Comparison of ENCODE assay signal across 26 cellular contexts in genomic region chrX:1181131-1181530, GRCh38. TPM values are rescaled to one million over a fixed set of nuclear protein-coding genes. Genes with fewer than 3 reads are reported as not detected.
DNase-seq lines count a peak whose midpoint lies in the region; ATAC-seq, FAIRE-seq and TF ChIP-seq lines count a peak whose summit lies in the region.
"Had no signal": no experiment of that assay in that cellular context is flagged by ENCODE, and none has a peak within 500 bp of the region (broad histone marks: within the 10 kb centered on the region; RNA-seq: fewer than 3 reads in every experiment).

No MANE protein-coding gene starts in this region.

- no peak overlapping the region for H3K9ac ChIP-seq in kidney (ENCODE audit: low read length in 2 of 2)

- H3K27me3 Mint-ChIP-seq in activated CD8-positive, alpha-beta memory T cell treated with anti-CD3 and anti-CD28 coated beads, Interleukin-2, amount 10 ng/mL, durations not matched to agents 7 days and 5 days = no peaks in the 10 kb centered on the region
- H3K27me3 Mint-ChIP-seq in Calu3 (ENCODE audit: unreplicated experiment) = no peaks in the 10 kb centered on the region
- H3K27me3 Mint-ChIP-seq: CD4-positive, CD25-positive, alpha-beta regulatory T cell had no signal

- DNase-seq in activated CD8-positive, alpha-beta memory T cell treated with anti-CD3 and anti-CD28 coated beads for 24 hours = peak; percentile 17
- no peak for DNase-seq in activated CD8-positive, alpha-beta memory T cell treated with anti-CD3 and anti-CD28 coated beads, Interleukin-2, amount 50 U/mL, for 4 hours
- peak; percentile 7 for DNase-seq in activated CD8-positive, alpha-beta memory T cell treated with anti-CD3 and anti-CD28 coated beads, Interleukin-2, amount 10 ng/mL, durations not matched to agents 7 days and 5 days
- DNase-seq in kidney (peak; percentile 27), NCI-H187 (lab: John Stamatoyannopoulos, UW) (no peak), Calu3 (no peak), NCI-H2081 (lab: John Stamatoyannopoulos, UW) (no peak)
- DNase-seq: BE2C; CD4-positive, CD25-positive, alpha-beta regulatory T cell; COR-L47; DMS 273 treated with DMSO at 0.1 percent for 48 hours; KG1; NCI-H1092 treated with DMSO at 0.1 percent for 48 hours; NCI-H1436 treated with DMSO at 0.1 percent for 48 hours; NCI-H2029; NCI-H226; NCI-H524; NCI-H774; NK-92 treated with Interleukin-12 subunit alpha and Interleukin-12 subunit beta, amount 100 ng/mL, for 24 hours; SHP77 treated with DMSO at 0.1 percent for 48 hours had no signal

- H3K36me3 Mint-ChIP-seq in activated CD8-positive, alpha-beta memory T cell treated with anti-CD3 and anti-CD28 coated beads, Interleukin-2, amount 10 ng/mL, durations not matched to agents 7 days and 5 days = no peaks in the 10 kb centered on the region
- H3K36me3 Mint-ChIP-seq in Calu3 (ENCODE audit: insufficient read depth, unreplicated experiment) = no peaks in the 10 kb centered on the region
- H3K36me3 Mint-ChIP-seq: CD4-positive, CD25-positive, alpha-beta regulatory T cell had no signal

- H3K9me3 ChIP-seq in kidney (ENCODE audit: control insufficient read depth in 1 of 2, low read length in 2 of 2) = no peaks in the 10 kb centered on the region
- H3K9me3 ChIP-seq: BE2C had no signal

- H3K4me3 Mint-ChIP-seq in activated CD8-positive, alpha-beta memory T cell treated with anti-CD3 and anti-CD28 coated beads, Interleukin-2, amount 10 ng/mL, durations not matched to agents 7 days and 5 days = no peak overlapping the region
- H3K4me3 Mint-ChIP-seq in Calu3 (ENCODE audit: low read depth, unreplicated experiment) = no peak overlapping the region
- H3K4me3 Mint-ChIP-seq: GM23338 had no signal

- H3K9me3 Mint-ChIP-seq in activated CD8-positive, alpha-beta memory T cell treated with anti-CD3 and anti-CD28 coated beads, Interleukin-2, amount 10 ng/mL, durations not matched to agents 7 days and 5 days (ENCODE audit: low read depth) = peaks cover 2% of the 10 kb centered on the region
- H3K9me3 Mint-ChIP-seq in Calu3 (ENCODE audit: low read depth, unreplicated experiment) = no peaks in the 10 kb centered on the region

- TF ChIP-seq CTCF in kidney (IDR thresholded peaks at IDR 0.05; ENCODE audit: borderline replicate concordance, extremely low read depth, insufficient read depth) (no peak), Calu3 (IDR thresholded peaks at IDR 0.05; ENCODE audit: unreplicated experiment) (no peak)

- H3K27ac ChIP-seq in kidney (ENCODE audit: low read depth in 2 of 2, low read length in 2 of 2) = no peak overlapping the region
- H3K27ac ChIP-seq: RWPE1 had no signal

- H3K4me1 Mint-ChIP-seq in activated CD8-positive, alpha-beta memory T cell treated with anti-CD3 and anti-CD28 coated beads, Interleukin-2, amount 10 ng/mL, durations not matched to agents 7 days and 5 days = no peaks in the 10 kb centered on the region
- H3K4me1 Mint-ChIP-seq in Calu3 (ENCODE audit: low read depth, unreplicated experiment) = no peaks in the 10 kb centered on the region

- no peaks in the 10 kb centered on the region for H3K36me3 ChIP-seq in kidney (ENCODE audit: control insufficient read depth in 1 of 2, insufficient read depth in 2 of 2, low read length in 2 of 2)
- H3K36me3 ChIP-seq: BE2C had no signal

- intact Hi-C loops in kidney (cut with DNase I) (no loop called here), Calu3 (cut with micrococcal nuclease; ENCODE audit: unreplicated experiment) (no loop called here)

- H3K4me3 ChIP-seq in kidney (ENCODE audit: low read length in 2 of 2) = no peak overlapping the region
- H3K4me3 ChIP-seq: GM23338 had no signal

- FAIRE-seq in kidney (lab: Jason Lieb, UNC) = no peak
- FAIRE-seq: GM12892 had no signal

- H3K4me1 ChIP-seq in kidney (ENCODE audit: control insufficient read depth in 1 of 2, insufficient read depth in 1 of 2, low read depth in 1 of 2, low read length in 2 of 2) = no peaks in the 10 kb centered on the region
- H3K4me1 ChIP-seq: BE2C had no signal

- CTCF ChIA-PET in activated CD8-positive, alpha-beta memory T cell treated with anti-CD3 and anti-CD28 coated beads, Interleukin-2, amount 10 ng/mL, durations not matched to agents 7 days and 5 days (lab: Charles Lee) = no interaction called here
- CTCF ChIA-PET in Calu3 (lab: Charles Lee) = no interaction called here

- no peak overlapping the region for H3K27ac Mint-ChIP-seq in activated CD8-positive, alpha-beta memory T cell treated with anti-CD3 and anti-CD28 coated beads, Interleukin-2, amount 10 ng/mL, durations not matched to agents 7 days and 5 days
- no peak overlapping the region for H3K27ac Mint-ChIP-seq in Calu3 (ENCODE audit: unreplicated experiment)
- H3K27ac Mint-ChIP-seq: CD4-positive, CD25-positive, alpha-beta regulatory T cell; GM23338 had no signal

- no TSS peak for BruUV-seq in Calu3 (replicated peaks; lab: Mats Ljungman, UMichigan)

- no peak for ATAC-seq in activated CD8-positive, alpha-beta memory T cell treated with anti-CD3 and anti-CD28 coated beads, Interleukin-2, amount 10 ng/mL, durations not matched to agents 7 days and 5 days
- ATAC-seq: GM23338, HCT116 had no signal

RNA-seq across cellular contexts. Expression of gene CRLF2, which starts 31.3 kb away (rescaled TPM):
- total RNA-seq in activated CD8-positive, alpha-beta memory T cell treated with anti-CD3 and anti-CD28 coated beads, Interleukin-2, amount 10 ng/mL, durations not matched to agents 7 days and 5 days = 1 to 10 TPM in 1 of 2 experiments, under 1 TPM in 1; 0.96 to 1.3 TPM
- total RNA-seq in kidney = 1.6 TPM
- not detected for polyA plus RNA-seq in kidney (ENCODE audit: insufficient read depth, low read depth, low replicate concordance)
- 2.3 and 5.6 TPM in 2 replicates for total RNA-seq in Calu3 (2022)
- total RNA-seq: A673, G401, GM23338 had no signal
- polyA plus RNA-seq: GM23338 had no signal

Comparison
In these comparisons a context has a peak if more than half of its experiments do, and no peak if none do; other contexts are left out.
1. DNase-seq: peak in activated CD8-positive, alpha-beta memory T cell treated with anti-CD3 and anti-CD28 coated beads for 24 hours (single experiment), activated CD8-positive, alpha-beta memory T cell treated with anti-CD3 and anti-CD28 coated beads, Interleukin-2, amount 10 ng/mL, durations not matched to agents 7 days and 5 days (single experiment) and kidney (single experiment); none in activated CD8-positive, alpha-beta memory T cell treated with anti-CD3 and anti-CD28 coated beads, Interleukin-2, amount 50 U/mL, for 4 hours (single experiment), NCI-H187 (0 of 2), Calu3 (single experiment) and NCI-H2081 (0 of 2).